In the genomic region with DNA sequence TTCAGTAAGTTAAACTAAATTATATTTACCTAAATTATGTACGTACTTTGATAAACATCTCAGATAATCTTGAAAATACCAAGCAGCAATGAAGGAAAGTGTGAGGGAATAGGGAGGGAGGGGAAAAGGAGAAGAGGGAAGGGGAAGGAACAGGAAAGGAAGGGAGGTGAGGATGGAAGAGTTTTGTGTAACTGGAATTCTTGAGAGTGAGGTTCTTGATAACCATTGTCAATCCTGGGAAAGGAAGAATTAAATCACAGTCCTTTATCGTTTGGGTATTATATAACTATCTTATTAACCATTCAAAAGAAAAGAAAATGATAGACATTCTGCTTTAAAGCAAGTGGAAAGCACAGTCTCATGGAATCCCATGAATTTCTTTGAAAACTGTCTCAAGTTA, we compare ENCODE assay signal across 40 cellular contexts.
"Had no signal": no experiment of that assay in that cellular context is flagged by ENCODE, and none has a peak within 500 bp of the region (broad histone marks: within the 10 kb centered on the region; RNA-seq: fewer than 3 reads in every experiment).

No MANE protein-coding gene starts in this region.

- H3K9me3 ChIP-seq: adrenal gland, ascending aorta, body of pancreas, breast epithelium had no signal

- H3K4me1 Mint-ChIP-seq: activated naive CD4-positive, alpha-beta T cell treated with anti-CD3 and anti-CD28 coated beads, Interleukin-2, amount 10 ng/mL, durations not matched to agents 7 days and 5 days; activated naive CD4-positive, alpha-beta T cell treated with anti-CD3 and anti-CD28 coated beads, Interleukin-2, amount 50 U/mL, for 24 hours; activated naive CD8-positive, alpha-beta T cell treated with anti-CD3 and anti-CD28 coated beads for 36 hours; activated naive CD8-positive, alpha-beta T cell treated with anti-CD3 and anti-CD28 coated beads, Interleukin-2, amount 10 ng/mL, durations not matched to agents 7 days and 5 days; activated naive CD8-positive, alpha-beta T cell treated with anti-CD3 and anti-CD28 coated beads, Interleukin-2, amount 50 U/mL, for 24 hours; activated T-helper 17 cell treated with anti-CD3 and anti-CD28 coated beads, Interleukin-2, amount 50 U/mL, for 72 hours; brain; central memory CD8-positive, alpha-beta T cell had no signal

- H3K36me3 ChIP-seq: adrenal gland, ascending aorta, brain microvascular endothelial cell, breast epithelium, cardiac muscle cell had no signal

- H3K27ac ChIP-seq: adrenal gland, ascending aorta, body of pancreas, brain microvascular endothelial cell, breast epithelium, cardiac muscle cell had no signal

- H3K4me3 ChIP-seq: adrenal gland, ascending aorta, body of pancreas, breast epithelium, cardiac muscle cell had no signal

- H3K4me1 ChIP-seq: adrenal gland, ascending aorta, body of pancreas, breast epithelium had no signal

- H3K27ac Mint-ChIP-seq: activated naive CD4-positive, alpha-beta T cell treated with anti-CD3 and anti-CD28 coated beads for 36 hours; activated naive CD4-positive, alpha-beta T cell treated with anti-CD3 and anti-CD28 coated beads, Interleukin-2, amount 10 ng/mL, durations not matched to agents 7 days and 5 days; activated naive CD4-positive, alpha-beta T cell treated with anti-CD3 and anti-CD28 coated beads, Interleukin-2, amount 50 U/mL, for 24 hours; activated naive CD4-positive, alpha-beta T cell treated with anti-CD3 and anti-CD28 coated beads, Interleukin-2, amount 50 U/mL, for 72 hours; activated naive CD8-positive, alpha-beta T cell; activated naive CD8-positive, alpha-beta T cell treated with anti-CD3 and anti-CD28 coated beads for 36 hours; activated naive CD8-positive, alpha-beta T cell treated with anti-CD3 and anti-CD28 coated beads, Interleukin-2, amount 10 ng/mL, durations not matched to agents 7 days and 5 days; activated naive CD8-positive, alpha-beta T cell treated with anti-CD3 and anti-CD28 coated beads, Interleukin-2, amount 50 U/mL, for 24 hours; activated T-cell treated with anti-CD3 and anti-CD28 coated beads, Interleukin-2, amount 50 U/mL, for 24 hours; activated T-cell treated with anti-CD3 and anti-CD28 coated beads, Interleukin-2, amount 50 U/mL, for 72 hours; activated T-helper 1 cell treated with anti-CD3 and anti-CD28 coated beads, Interleukin-12 subunit alpha, Interleukin-12 subunit beta, Interleukin-2, Interleukin-4 antibody, amounts not matched to agents 30 ng/mL and 10 ng/mL and 1 ng/mL, durations not matched to agents 14 hours and 24 hours and 36 hours; activated T-helper 17 cell treated with anti-CD3 and anti-CD28 coated beads, Interleukin-2, amount 50 U/mL, for 72 hours; activated T-helper 2 cell treated with anti-CD3 and anti-CD28 coated beads, Interferon-gamma antibody, Interleukin-2, Interleukin-4, amounts not matched to agents 10 μg/mL and 5 μg/mL and 100 μg/mL, durations not matched to agents 14 hours and 24 hours and 36 hours; brain had no signal

- FAIRE-seq: astrocyte, bronchial epithelial cell had no signal

- H3K9me3 Mint-ChIP-seq: activated naive CD4-positive, alpha-beta T cell treated with anti-CD3 and anti-CD28 coated beads, Interleukin-2, amount 10 ng/mL, durations not matched to agents 7 days and 5 days; activated naive CD4-positive, alpha-beta T cell treated with anti-CD3 and anti-CD28 coated beads, Interleukin-2, amount 50 U/mL, for 24 hours; activated naive CD4-positive, alpha-beta T cell treated with anti-CD3 and anti-CD28 coated beads, Interleukin-2, amount 50 U/mL, for 72 hours; activated naive CD8-positive, alpha-beta T cell treated with anti-CD3 and anti-CD28 coated beads for 36 hours; activated naive CD8-positive, alpha-beta T cell treated with anti-CD3 and anti-CD28 coated beads, Interleukin-2, amount 10 ng/mL, durations not matched to agents 7 days and 5 days; activated naive CD8-positive, alpha-beta T cell treated with anti-CD3 and anti-CD28 coated beads, Interleukin-2, amount 50 U/mL, for 24 hours; activated T-cell treated with anti-CD3 and anti-CD28 coated beads, Interleukin-2, amount 50 U/mL, for 4 hours; activated T-helper 1 cell treated with anti-CD3 and anti-CD28 coated beads, Interleukin-12 subunit alpha, Interleukin-12 subunit beta, Interleukin-2, Interleukin-4 antibody, amounts not matched to agents 30 ng/mL and 10 ng/mL and 1 ng/mL, durations not matched to agents 14 hours and 24 hours and 36 hours; activated T-helper 2 cell treated with anti-CD3 and anti-CD28 coated beads, Interferon-gamma antibody, Interleukin-2, Interleukin-4, amounts not matched to agents 10 μg/mL and 5 μg/mL and 100 μg/mL, durations not matched to agents 14 hours and 24 hours and 36 hours; brain; central memory CD8-positive, alpha-beta T cell had no signal

- ATAC-seq: activated naive CD4-positive, alpha-beta T cell treated with anti-CD3 and anti-CD28 coated beads, Interleukin-2, amount 50 U/mL, for 72 hours; activated naive CD8-positive, alpha-beta T cell treated with anti-CD3 and anti-CD28 coated beads, Interleukin-2, amount 50 U/mL, for 24 hours; activated T-cell treated with anti-CD3 and anti-CD28 coated beads, Interleukin-2, amount 50 U/mL, for 4 hours; activated T-cell treated with anti-CD3 and anti-CD28 coated beads, Interleukin-2, amount 50 U/mL, for 72 hours; activated T-helper 17 cell treated with anti-CD3 and anti-CD28 coated beads, Interleukin-2, amount 50 U/mL, for 72 hours; body of pancreas had no signal

- H3K36me3 Mint-ChIP-seq: activated naive CD4-positive, alpha-beta T cell treated with anti-CD3 and anti-CD28 coated beads, Interleukin-2, amount 10 ng/mL, durations not matched to agents 7 days and 5 days; activated naive CD4-positive, alpha-beta T cell treated with anti-CD3 and anti-CD28 coated beads, Interleukin-2, amount 50 U/mL, for 24 hours; activated naive CD4-positive, alpha-beta T cell treated with anti-CD3 and anti-CD28 coated beads, Interleukin-2, amount 50 U/mL, for 72 hours; activated naive CD8-positive, alpha-beta T cell; activated naive CD8-positive, alpha-beta T cell treated with anti-CD3 and anti-CD28 coated beads for 36 hours; activated naive CD8-positive, alpha-beta T cell treated with anti-CD3 and anti-CD28 coated beads, Interleukin-2, amount 10 ng/mL, durations not matched to agents 7 days and 5 days; brain had no signal

- H3K4me3 Mint-ChIP-seq: activated naive CD4-positive, alpha-beta T cell treated with anti-CD3 and anti-CD28 coated beads for 36 hours; activated naive CD4-positive, alpha-beta T cell treated with anti-CD3 and anti-CD28 coated beads, Interleukin-2, amount 10 ng/mL, durations not matched to agents 7 days and 5 days; activated naive CD4-positive, alpha-beta T cell treated with anti-CD3 and anti-CD28 coated beads, Interleukin-2, amount 50 U/mL, for 24 hours; activated naive CD8-positive, alpha-beta T cell; activated naive CD8-positive, alpha-beta T cell treated with anti-CD3 and anti-CD28 coated beads for 36 hours; activated naive CD8-positive, alpha-beta T cell treated with anti-CD3 and anti-CD28 coated beads, Interleukin-2, amount 10 ng/mL, durations not matched to agents 7 days and 5 days; activated naive CD8-positive, alpha-beta T cell treated with anti-CD3 and anti-CD28 coated beads, Interleukin-2, amount 50 U/mL, for 24 hours; activated T-cell treated with anti-CD3 and anti-CD28 coated beads, Interleukin-2, amount 50 U/mL, for 24 hours; activated T-cell treated with anti-CD3 and anti-CD28 coated beads, Interleukin-2, amount 50 U/mL, for 4 hours; activated T-cell treated with anti-CD3 and anti-CD28 coated beads, Interleukin-2, amount 50 U/mL, for 72 hours; activated T-helper 1 cell treated with anti-CD3 and anti-CD28 coated beads, Interleukin-12 subunit alpha, Interleukin-12 subunit beta, Interleukin-2, Interleukin-4 antibody, amounts not matched to agents 30 ng/mL and 10 ng/mL and 1 ng/mL, durations not matched to agents 14 hours and 24 hours and 36 hours; activated T-helper 17 cell treated with anti-CD3 and anti-CD28 coated beads, Interleukin-2, amount 50 U/mL, for 72 hours; brain; central memory CD8-positive, alpha-beta T cell had no signal

- DNase-seq: activated effector memory CD4-positive, alpha-beta T cell treated with anti-CD3 and anti-CD28 coated beads, Interleukin-2, amount 50 U/mL, for 16 hours; activated effector memory CD4-positive, alpha-beta T cell treated with Interleukin-2 at 50 U/mL for 16 hours; activated gamma-delta T cell; activated gamma-delta T cell treated with Interleukin-2 at 50 U/mL for 16 hours; activated naive CD4-positive, alpha-beta T cell; activated naive CD4-positive, alpha-beta T cell treated with anti-CD3 and anti-CD28 coated beads for 36 hours; activated naive CD4-positive, alpha-beta T cell treated with anti-CD3 and anti-CD28 coated beads, Interleukin-2, amount 10 ng/mL, durations not matched to agents 7 days and 5 days; activated naive CD4-positive, alpha-beta T cell treated with anti-CD3 and anti-CD28 coated beads, Interleukin-2, amount 50 U/mL, for 16 hours; activated naive CD4-positive, alpha-beta T cell treated with Interleukin-2 at 50 U/mL for 16 hours; activated naive CD8-positive, alpha-beta T cell treated with anti-CD3 and anti-CD28 coated beads for 36 hours; activated naive CD8-positive, alpha-beta T cell treated with anti-CD3 and anti-CD28 coated beads, Interleukin-2, amount 10 ng/mL, durations not matched to agents 7 days and 5 days; activated naive CD8-positive, alpha-beta T cell treated with anti-CD3 and anti-CD28 coated beads, Interleukin-2, amount 50 U/mL, for 24 hours; activated T-cell treated with anti-CD3 and anti-CD28 coated beads, Interleukin-2, amount 50 U/mL, for 1 hour; activated T-cell treated with anti-CD3 and anti-CD28 coated beads, Interleukin-2, amount 50 U/mL, for 24 hours; activated T-cell treated with anti-CD3 and anti-CD28 coated beads, Interleukin-2, amount 50 U/mL, for 4 hours; activated T-cell treated with anti-CD3 and anti-CD28 coated beads, Interleukin-2, amount 50 U/mL, for 48 hours; activated T-cell treated with anti-CD3 and anti-CD28 coated beads, Interleukin-2, amount 50 U/mL, for 72 hours; adrenal gland; amniotic stem cell; amygdala; anterior cingulate cortex; aorta; body of pancreas; brain microvascular endothelial cell; caudate nucleus; central memory CD4-positive, alpha-beta T cell; cerebellar nuclear complex had no signal

- H3K27me3 Mint-ChIP-seq: activated naive CD4-positive, alpha-beta T cell treated with anti-CD3 and anti-CD28 coated beads, Interleukin-2, amount 10 ng/mL, durations not matched to agents 7 days and 5 days; activated naive CD4-positive, alpha-beta T cell treated with anti-CD3 and anti-CD28 coated beads, Interleukin-2, amount 50 U/mL, for 24 hours; activated naive CD8-positive, alpha-beta T cell; activated naive CD8-positive, alpha-beta T cell treated with anti-CD3 and anti-CD28 coated beads for 36 hours; activated naive CD8-positive, alpha-beta T cell treated with anti-CD3 and anti-CD28 coated beads, Interleukin-2, amount 10 ng/mL, durations not matched to agents 7 days and 5 days; activated naive CD8-positive, alpha-beta T cell treated with anti-CD3 and anti-CD28 coated beads, Interleukin-2, amount 50 U/mL, for 24 hours; activated T-cell treated with anti-CD3 and anti-CD28 coated beads, Interleukin-2, amount 50 U/mL, for 24 hours; activated T-helper 17 cell treated with anti-CD3 and anti-CD28 coated beads, Interleukin-2, amount 50 U/mL, for 72 hours; brain; central memory CD8-positive, alpha-beta T cell had no signal

- H3K27me3 ChIP-seq: adrenal gland, ascending aorta, body of pancreas, brain microvascular endothelial cell, breast epithelium, cardiac muscle cell had no signal
